ENCODE assay signal across 18 cellular contexts in the genomic region with DNA sequence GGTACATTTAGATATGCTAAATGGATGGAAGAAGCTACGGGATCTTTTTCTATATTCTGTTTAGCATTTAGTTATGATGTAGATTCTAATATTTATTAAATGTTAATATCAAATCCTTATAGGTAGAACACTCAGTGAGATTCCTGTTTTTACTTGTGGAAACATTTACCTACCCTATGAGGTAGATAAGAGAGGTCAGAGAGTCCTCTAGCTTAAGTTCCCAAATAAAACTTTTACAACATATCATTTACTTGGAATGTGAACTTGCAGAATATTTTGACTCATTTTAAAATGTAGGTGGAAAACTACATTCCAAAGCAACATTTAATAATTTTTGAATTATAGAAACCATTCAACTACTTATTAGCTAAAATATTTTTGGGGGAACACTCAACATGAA.
"Had no signal": no experiment of that assay in that cellular context is flagged by ENCODE, and none has a peak within 500 bp of the region (broad histone marks: within the 10 kb centered on the region; RNA-seq: fewer than 3 reads in every experiment).

No MANE protein-coding gene starts in this region.

- H3K27ac ChIP-seq: heart left ventricle, left ventricle myocardium inferior, psoas muscle had no signal

- H3K36me3 ChIP-seq: heart left ventricle, left ventricle myocardium inferior had no signal

- H3K27me3 ChIP-seq: dorsolateral prefrontal cortex, heart left ventricle had no signal

- DNase-seq: cortex of kidney; dorsolateral prefrontal cortex; effector CD8-positive, alpha-beta T cell; foreskin melanocyte; heart left ventricle; hypothalamus; kidney glomerular epithelial cell; left ventricle myocardium inferior; mesenchymal stem cell; midbrain; naive B cell; occipital lobe; psoas muscle; retina; stimulated activated naive CD4-positive, alpha-beta T cell; trophoblast cell had no signal

- H3K9me3 ChIP-seq: heart left ventricle, left ventricle myocardium inferior, psoas muscle had no signal

- H3K4me1 ChIP-seq: psoas muscle had no signal

- ATAC-seq: heart left ventricle, psoas muscle, sciatic nerve had no signal

- H3K4me3 ChIP-seq: dorsolateral prefrontal cortex, heart left ventricle, left ventricle myocardium inferior, lung, psoas muscle had no signal
